In the genomic region with DNA sequence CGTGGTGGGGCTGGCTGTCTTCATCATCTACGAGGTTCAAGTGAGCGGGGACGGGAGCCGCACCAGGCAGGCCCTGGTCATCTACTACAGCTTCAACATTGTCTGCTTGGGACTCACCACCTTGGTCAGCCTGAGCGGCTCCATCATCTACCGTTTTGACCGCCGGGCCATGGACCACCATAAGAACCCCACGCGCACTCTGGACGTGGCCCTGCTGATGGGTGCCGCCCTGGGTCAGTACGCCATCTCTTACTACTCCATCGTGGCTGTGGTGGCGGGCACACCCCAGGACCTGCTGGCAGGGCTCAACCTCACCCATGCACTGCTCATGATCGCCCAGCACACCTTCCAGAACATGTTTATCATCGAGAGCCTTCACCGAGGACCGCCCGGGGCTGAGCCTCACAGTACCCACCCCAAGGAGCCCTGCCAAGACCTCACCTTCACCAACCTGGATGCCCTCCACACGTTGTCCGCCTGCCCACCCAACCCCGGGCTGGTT, we compare ENCODE assay signal across 18 cellular contexts. TPM values are rescaled to one million over a fixed set of nuclear protein-coding genes. Genes with fewer than 3 reads are reported as not detected.
A peak's percentile ranks its signal among the peaks of the same experiment; 100 is the strongest.
DNase-seq lines count a peak whose midpoint lies in the region; ATAC-seq and TF ChIP-seq lines count a peak whose summit lies in the region.
"Had no signal": no experiment of that assay in that cellular context is flagged by ENCODE, and none has a peak within 500 bp of the region (broad histone marks: within the 10 kb centered on the region; RNA-seq: fewer than 3 reads in every experiment).

No MANE protein-coding gene starts in this region.

- no peak overlapping the region for H2AFZ ChIP-seq in PC-3 (ENCODE audit: low read length)

- peaks cover 70% of the 10 kb centered on the region for H3K27me3 Mint-ChIP-seq in chondrocyte (ENCODE audit: low read depth)

- CTCF ChIA-PET in PC-3 (lab: Charles Lee), result no interaction called here

- intact Hi-C loops in lower lobe of right lung (cut with DNase I) (no loop called here), upper lobe of right lung (cut with DNase I) (no loop called here), PC-3 (cut with micrococcal nuclease) (no loop called here)

- no peak overlapping the region for H3K4me3 Mint-ChIP-seq in chondrocyte (ENCODE audit: unreplicated experiment)
- H3K4me3 Mint-ChIP-seq: CD4-positive, CD25-positive, alpha-beta regulatory T cell; CD8-positive, alpha-beta memory T cell; IgD-negative memory B cell had no signal

- no peaks in the 10 kb centered on the region for H3K9me2 ChIP-seq in PC-3 (replicated peaks; ENCODE audit: low read length)

- H3K9me3 ChIP-seq in RWPE2 (ENCODE audit: severe bottlenecking), result no peaks in the 10 kb centered on the region
- no peaks in the 10 kb centered on the region for H3K9me3 ChIP-seq in lower lobe of right lung
- no peaks in the 10 kb centered on the region for H3K9me3 ChIP-seq in upper lobe of right lung
- H3K9me3 ChIP-seq in PC-3 (ENCODE audit: low read length), result no peaks in the 10 kb centered on the region
- H3K9me3 ChIP-seq: BE2C, HAP-1 had no signal

- H3K27me3 ChIP-seq in RWPE2 (ENCODE audit: insufficient read depth, poor library complexity, severe bottlenecking), result peaks cover 11% of the 10 kb centered on the region
- H3K27me3 ChIP-seq in lower lobe of right lung (ENCODE audit: low read depth), result peaks cover 65% of the 10 kb centered on the region
- peaks cover 46% of the 10 kb centered on the region for H3K27me3 ChIP-seq in upper lobe of right lung
- peaks cover 11% of the 10 kb centered on the region for H3K27me3 ChIP-seq in PC-3 (ENCODE audit: low read length)

- H3K4me3 ChIP-seq in RWPE2 (ENCODE audit: severe bottlenecking), result no peak overlapping the region
- H3K4me3 ChIP-seq in lower lobe of right lung, result no peak overlapping the region
- no peak overlapping the region for H3K4me3 ChIP-seq in upper lobe of right lung
- no peak overlapping the region for H3K4me3 ChIP-seq in PC-3 (ENCODE audit: low read length)
- H3K4me3 ChIP-seq: HAP-1 had no signal

- no peaks in the 10 kb centered on the region for H3K4me1 Mint-ChIP-seq in chondrocyte (ENCODE audit: low read depth)
- H3K4me1 Mint-ChIP-seq: CD4-positive, CD25-positive, alpha-beta regulatory T cell; CD8-positive, alpha-beta memory T cell; IgD-negative memory B cell had no signal

- no peak overlapping the region for H3K27ac ChIP-seq in RWPE2 (ENCODE audit: poor library complexity, severe bottlenecking)
- no peak overlapping the region for H3K27ac ChIP-seq in lower lobe of right lung
- H3K27ac ChIP-seq in upper lobe of right lung, result no peak overlapping the region
- H3K27ac ChIP-seq in PC-3 (ENCODE audit: low read length), result no peak overlapping the region

- H4K20me1 ChIP-seq in PC-3 (ENCODE audit: low read length), result no peaks in the 10 kb centered on the region

- POLR2A ChIA-PET in PC-3 (lab: Charles Lee; ENCODE audit: unreplicated experiment), result no interaction called here

- peaks cover 2% of the 10 kb centered on the region for H3K36me3 Mint-ChIP-seq in chondrocyte (ENCODE audit: low read depth)
- H3K36me3 Mint-ChIP-seq: CD4-positive, CD25-positive, alpha-beta regulatory T cell; CD8-positive, alpha-beta memory T cell; IgD-negative memory B cell had no signal

- H3K9ac ChIP-seq in PC-3 (ENCODE audit: low read length), result no peak overlapping the region

- H3K4me2 ChIP-seq in PC-3 (ENCODE audit: low read length), result no peak overlapping the region

- DNase-seq in RWPE2 (ENCODE audit: low spot score), result peak; percentile 47
- DNase-seq in chondrocyte (ENCODE audit: low spot score), result peak; percentile 82
- peak; percentile 35 for DNase-seq in lower lobe of right lung
- no peak for DNase-seq in upper lobe of right lung
- DNase-seq in cerebellum (ENCODE audit: low spot score), result no peak
- DNase-seq in hepatic stellate cell (ENCODE audit: low spot score), result no peak
- no peak for DNase-seq in PC-3
- DNase-seq: ACHN; BE2C; C1 segment of cervical spinal cord; CD4-positive, CD25-positive, alpha-beta regulatory T cell; CD8-positive, alpha-beta memory T cell; COR-L47; GOT3; KG1 had no signal

- TF ChIP-seq CTCF in RWPE2 (IDR thresholded peaks at IDR 0.05; ENCODE audit: poor library complexity, severe bottlenecking) (no peak), chondrocyte (IDR thresholded peaks at IDR 0.05) (no peak), lower lobe of right lung (IDR thresholded peaks at IDR 0.05) (no peak), upper lobe of right lung (IDR thresholded peaks at IDR 0.05) (no peak), PC-3 (conservative IDR thresholded peaks at IDR 0.05; ENCODE audit: low read depth, low read length) (no peak)

- ATAC-seq in RWPE2 (ENCODE audit: low read depth) (no peak), lower lobe of right lung (no peak), upper lobe of right lung (peak; percentile 20), PC-3 (no peak)
- ATAC-seq: HepG2 had no signal

- no peaks in the 10 kb centered on the region for H3K4me1 ChIP-seq in RWPE2 (ENCODE audit: insufficient read depth, poor library complexity, severe bottlenecking)
- no peaks in the 10 kb centered on the region for H3K4me1 ChIP-seq in lower lobe of right lung
- no peaks in the 10 kb centered on the region for H3K4me1 ChIP-seq in upper lobe of right lung
- H3K4me1 ChIP-seq in PC-3 (ENCODE audit: insufficient read depth, low read length), result no peaks in the 10 kb centered on the region
- H3K4me1 ChIP-seq: BE2C, HAP-1 had no signal

- no peaks in the 10 kb centered on the region for H3F3A ChIP-seq in PC-3 (ENCODE audit: low read length, unreplicated experiment)

- no peaks in the 10 kb centered on the region for H3K36me3 ChIP-seq in RWPE2 (ENCODE audit: low read depth)
- H3K36me3 ChIP-seq in lower lobe of right lung, result no peaks in the 10 kb centered on the region
- H3K36me3 ChIP-seq in upper lobe of right lung, result no peaks in the 10 kb centered on the region
- H3K36me3 ChIP-seq in PC-3 (ENCODE audit: low read depth, low read length), result no peaks in the 10 kb centered on the region
- H3K36me3 ChIP-seq: BE2C, HAP-1 had no signal

- H3K79me2 ChIP-seq in PC-3 (ENCODE audit: low read length), result no peaks in the 10 kb centered on the region

- no TSS peak for BruUV-seq in PC-3 (replicated peaks; lab: Mats Ljungman, UMichigan)

- H3K9me3 Mint-ChIP-seq in chondrocyte (ENCODE audit: low read depth), result no peaks in the 10 kb centered on the region
- H3K9me3 Mint-ChIP-seq: CD4-positive, CD25-positive, alpha-beta regulatory T cell; CD8-positive, alpha-beta memory T cell; IgD-negative memory B cell had no signal

- H3K27ac Mint-ChIP-seq in chondrocyte (ENCODE audit: unreplicated experiment), result no peak overlapping the region

RNA-seq across cellular contexts. Expression of a gene that starts 5.1 kb away (rescaled TPM):
- total RNA-seq in chondrocyte (not detected in 3 replicates), lower lobe of right lung (not detected), upper lobe of right lung (not detected), cerebellum (not detected), PC-3 (2014; rRNA removed) (not detected in 2 replicates)
- total RNA-seq: CD4-positive, CD25-positive, alpha-beta regulatory T cell; CD8-positive, alpha-beta memory T cell; HepG2 had no signal

RNA-seq across cellular contexts. Expression of a gene that starts 6.5 kb away (rescaled TPM):
- total RNA-seq in chondrocyte (not detected in 3 replicates), lower lobe of right lung (not detected), upper lobe of right lung (not detected), cerebellum (not detected), PC-3 (2014; rRNA removed) (not detected in 2 replicates)
- total RNA-seq: CD4-positive, CD25-positive, alpha-beta regulatory T cell; CD8-positive, alpha-beta memory T cell; HepG2 had no signal

RNA-seq across cellular contexts. Expression of a gene that starts 7.5 kb away (rescaled TPM):
- total RNA-seq in chondrocyte (not detected in 3 replicates), lower lobe of right lung (0.21 TPM), upper lobe of right lung (not detected), cerebellum (not detected), PC-3 (2014; rRNA removed) (0.04 TPM in 1 of 2 replicates, not detected in the other)
- total RNA-seq: CD4-positive, CD25-positive, alpha-beta regulatory T cell; CD8-positive, alpha-beta memory T cell had no signal

RNA-seq across cellular contexts. Expression of a gene that starts 37.2 kb away (rescaled TPM):
- total RNA-seq in chondrocyte, result not detected in 3 replicates
- not detected for total RNA-seq in lower lobe of right lung
- total RNA-seq in upper lobe of right lung, result not detected
- 2.7 TPM for total RNA-seq in cerebellum
- total RNA-seq in PC-3 (2014; rRNA removed), result not detected in 2 replicates
- total RNA-seq: CD4-positive, CD25-positive, alpha-beta regulatory T cell; CD8-positive, alpha-beta memory T cell had no signal

RNA-seq across cellular contexts. Expression of a gene that starts 42.0 kb away (rescaled TPM):
- total RNA-seq in chondrocyte (4.7 to 7.7 TPM (median 5.2 TPM) in 3 replicates), lower lobe of right lung (28.6 TPM), upper lobe of right lung (33.5 TPM), cerebellum (23.0 TPM), PC-3 (2014; rRNA removed) (40.6 and 51.0 TPM in 2 replicates)

Comparison
In these comparisons a context has a peak if more than half of its experiments do, and no peak if none do; other contexts are left out.
1. DNase-seq: peak in RWPE2 (single experiment), chondrocyte (single experiment) and lower lobe of right lung (single experiment); none in upper lobe of right lung (single experiment), cerebellum (single experiment), hepatic stellate cell (single experiment) and PC-3 (single experiment).